Comparison of ENCODE assay signal across 21 cellular contexts in genomic region chr10:93250010-93250409, GRCh38.
"Had no signal": no experiment of that assay in that cellular context is flagged by ENCODE, and none has a peak within 500 bp of the region (broad histone marks: within the 10 kb centered on the region; RNA-seq: fewer than 3 reads in every experiment).

No MANE protein-coding gene starts in this region.

- H3K4me3 ChIP-seq: hepatocyte, lower lobe of right lung, ovary, right atrium auricular region, sigmoid colon, spleen, suprapubic skin, thoracic aorta, tibial artery, uterus had no signal

- ATAC-seq: left ventricle myocardium superior; lower lobe of right lung; natural killer cell; stimulated activated effector memory CD8-positive, alpha-beta T cell treated with anti-CD3 and anti-CD28 coated beads, Interleukin-12 subunit alpha, Interleukin-12 subunit beta, amount 100 ng/mL, for 72 hours had no signal

- H3K27me3 ChIP-seq: hepatocyte, ovary, right atrium auricular region, sigmoid colon, uterus had no signal

- H3K79me2 ChIP-seq: hepatocyte had no signal

- H3K4me2 ChIP-seq: hepatocyte had no signal

- H3K36me3 ChIP-seq: lower lobe of right lung, ovary, right atrium auricular region, sigmoid colon, spleen, suprapubic skin, thoracic aorta, tibial artery, uterus had no signal

- H3K27ac ChIP-seq: hepatocyte, lower lobe of right lung, ovary, right atrium auricular region, sigmoid colon, spleen, suprapubic skin, thoracic aorta, tibial artery, uterus had no signal

- H3K9me3 ChIP-seq: lower lobe of right lung, ovary, right atrium auricular region, sigmoid colon, spleen, suprapubic skin, thoracic aorta, tibial artery, uterus had no signal

- H3K4me1 ChIP-seq: lower lobe of right lung, right atrium auricular region, sigmoid colon, suprapubic skin, tibial artery, uterus had no signal

- DNase-seq: islet precursor cell; left ventricle myocardium superior; lower lobe of right lung; mammary epithelial cell; mesenchymal stem cell; naive B cell; natural killer cell; nephron progenitor cell; ovary; sigmoid colon; small intestine; spleen; stimulated activated CD4-positive, alpha-beta T cell treated with anti-CD3 and anti-CD28 coated beads, Interleukin-4, amount 100 ng/mL, for 24 hours; stimulated activated naive CD4-positive, alpha-beta T cell; tibial artery; uterus had no signal

- H2AFZ ChIP-seq: hepatocyte had no signal
